Comparison of ENCODE assay signal across 11 cellular contexts in genomic region chr3:193829781-193830180, GRCh38.
DNase-seq lines count a peak whose midpoint lies in the region; ATAC-seq and TF ChIP-seq lines count a peak whose summit lies in the region.
"Had no signal": no experiment of that assay in that cellular context is flagged by ENCODE, and none has a peak within 500 bp of the region (broad histone marks: within the 10 kb centered on the region; RNA-seq: fewer than 3 reads in every experiment).

No MANE protein-coding gene starts in this region.

- H3T11ph ChIP-seq in H9 (ENCODE audit: low read length) = no peak overlapping the region

- peaks cover 3% of the 10 kb centered on the region for H3K23me2 ChIP-seq in H9 (ENCODE audit: insufficient read length, low read depth, low read length, poor library complexity, severe bottlenecking)

- H3K56ac ChIP-seq in H9 (ENCODE audit: insufficient read length, low read depth, low read length) = no peak overlapping the region

- no peak overlapping the region for H3K4me3 ChIP-seq in body of pancreas
- H3K4me3 ChIP-seq: upper lobe of left lung had no signal

- H4K8ac ChIP-seq in H9 (replicated peaks; ENCODE audit: insufficient read length, low read depth, low read length) = no peak overlapping the region

- H3K9me3 ChIP-seq in body of pancreas (no peaks in the 10 kb centered on the region), H9 (ENCODE audit: control insufficient read depth, low read depth, low read length) (no peaks in the 10 kb centered on the region)
- H3K9me3 ChIP-seq: upper lobe of left lung had no signal

- intact Hi-C loops in body of pancreas (cut with DNase I) (no loop called here), left colon (cut with DNase I, micrococcal nuclease) (no loop called here)

- no peaks in the 10 kb centered on the region for H3K36me3 ChIP-seq in body of pancreas (replicated peaks in 1 of 2; ENCODE audit: insufficient read depth in 1 of 2, low read depth in 2 of 2)
- H3K36me3 ChIP-seq: upper lobe of left lung had no signal

- H2AK5ac ChIP-seq in H9 (ENCODE audit: insufficient read length, low read length) = no peak overlapping the region

- peaks cover 25 to 34% of the 10 kb centered on the region in 2 experiments for H3K4me1 Mint-ChIP-seq in H9

- H2BK20ac ChIP-seq in H9 (ENCODE audit: low read depth, low read length, poor library complexity, severe bottlenecking) = no peak overlapping the region

- H2BK5ac ChIP-seq in H9 (ENCODE audit: insufficient read length, low read length) = no peak overlapping the region

- H3K79me2 ChIP-seq in H9 (ENCODE audit: insufficient read depth, low read length) = no peaks in the 10 kb centered on the region

- H2BK15ac ChIP-seq in H9 (ENCODE audit: low read depth, low read length) = no peak overlapping the region

- TF ChIP-seq POLR2A in body of pancreas (IDR thresholded peaks at IDR 0.05) = no peak

- H3K27ac ChIP-seq in body of pancreas = peak overlapping the region in 3 of 4 donors; percentile 43 to 60 (median 44)
- no peak overlapping the region for H3K27ac ChIP-seq in H9 (ENCODE audit: insufficient read length, low read depth, low read length)
- H3K27ac ChIP-seq: upper lobe of left lung had no signal

- H3K27me3 ChIP-seq in body of pancreas (no peaks in the 10 kb centered on the region), H9 (ENCODE audit: insufficient read depth, low read length) (no peaks in the 10 kb centered on the region)
- H3K27me3 ChIP-seq: upper lobe of left lung had no signal

- H3K4me3 Mint-ChIP-seq in H9 = no peak overlapping the region

- ATAC-seq in body of pancreas (peak; percentile 68), left colon (peak; percentile 19)

- H3K23ac ChIP-seq in H9 (ENCODE audit: insufficient read length, low read depth, low read length) = no peak overlapping the region

- no peak overlapping the region for H4K91ac ChIP-seq in H9 (ENCODE audit: insufficient read length, low read depth, low read length)

- H3K79me1 ChIP-seq in H9 (ENCODE audit: insufficient read depth, low read depth, low read length, poor library complexity, severe bottlenecking) = no peaks in the 10 kb centered on the region

- no peaks in the 10 kb centered on the region for H4K20me1 ChIP-seq in H9 (ENCODE audit: control insufficient read depth, insufficient read depth, insufficient read length)

- peaks cover 0 to 4% (median 0%) of the 10 kb centered on the region in 3 experiments; a peak in 2 of 7 replicates for H3K36me3 Mint-ChIP-seq in H9 (ENCODE audit: insufficient read depth in 1 of 3, low read depth in 3 of 3)

- H3K27me3 Mint-ChIP-seq in H9 (ENCODE audit: low read depth) = peaks cover 24% of the 10 kb centered on the region

- DNase-seq in SIG-M5 treated with dmso at 0.1 percent for 504 hours (lab: John Stamatoyannopoulos, UW; ENCODE audit: unreplicated experiment) (peak; percentile 69), SIG-M5 (lab: John Stamatoyannopoulos, UW) (no peak), body of pancreas (peak; percentile 47 to 83 (median 61)), left colon (no peak), NCI-H146 (lab: John Stamatoyannopoulos, UW) (no peak), H9 (no peak), inferior parietal cortex (ENCODE audit: extremely low spot score) (no peak)
- no peak for DNase-seq in activated T-cell treated with anti-CD3 and anti-CD28 coated beads, Interleukin-2, amount 50 U/mL, for 48 hours
- DNase-seq: activated gamma-delta T cell treated with Interleukin-2 at 50 U/mL for 16 hours, midbrain had no signal

- H3K4me1 ChIP-seq in body of pancreas = peaks cover 49% of the 10 kb centered on the region
- H3K4me1 ChIP-seq in H9 (ENCODE audit: insufficient read depth, low read length) = peaks cover 5% of the 10 kb centered on the region; the same call in 1 of the 2 replicates

- no peak overlapping the region for H3K4me2 ChIP-seq in H9 (ENCODE audit: insufficient read depth, insufficient read length, low read length)

- no peak overlapping the region for H2BK120ac ChIP-seq in H9 (ENCODE audit: low read depth, low read length, poor library complexity, severe bottlenecking)

- no peak overlapping the region for H3K18ac ChIP-seq in H9 (ENCODE audit: insufficient read length, low read depth, low read length)

- no peak overlapping the region for H2BK12ac ChIP-seq in H9 (ENCODE audit: insufficient read length, low read depth, low read length)

- no peak overlapping the region for H3K27ac Mint-ChIP-seq in H9

- H3K9me3 Mint-ChIP-seq in H9 = no peaks in the 10 kb centered on the region

- no peak for TF ChIP-seq CTCF in body of pancreas (IDR thresholded peaks at IDR 0.05)
- no peak for TF ChIP-seq CTCF in H9 (conservative IDR thresholded peaks at IDR 0.05)

- no peak overlapping the region for H2AFZ ChIP-seq in H9 (ENCODE audit: low read length)

- 55 to 64% methylated on average over 5 of the region's 5 CpGs for WGBS in body of pancreas, 2 donors
- no CpG with 5 or more reads among the region's 5 CpGs for WGBS in H9 (ENCODE audit: extremely low coverage, insufficient read length, low lambda C conversion rate)

- no peak overlapping the region for H3K14ac ChIP-seq in H9 (ENCODE audit: insufficient read depth, low read length)

- no peak overlapping the region for H4K5ac ChIP-seq in H9 (ENCODE audit: insufficient read length, low read depth, low read length)

- H3K9ac ChIP-seq in H9 (ENCODE audit: extremely low read depth, insufficient read length, low read length) = no peak overlapping the region

- H3K4ac ChIP-seq in H9 (ENCODE audit: low read depth, low read length) = no peak overlapping the region

Comparison
In these comparisons a context has a peak if more than half of its experiments do, and no peak if none do; other contexts are left out.
1. DNase-seq: peak in SIG-M5 treated with dmso at 0.1 percent for 504 hours (single experiment) and body of pancreas (4 of 4); none in SIG-M5 (single experiment), left colon (0 of 2), NCI-H146 (single experiment), H9 (single experiment), activated T-cell treated with anti-CD3 and anti-CD28 coated beads, Interleukin-2, amount 50 U/mL, for 48 hours (0 of 2) and inferior parietal cortex (single experiment).